Comparison of ENCODE assay signal across 19 cellular contexts in the genomic region with DNA sequence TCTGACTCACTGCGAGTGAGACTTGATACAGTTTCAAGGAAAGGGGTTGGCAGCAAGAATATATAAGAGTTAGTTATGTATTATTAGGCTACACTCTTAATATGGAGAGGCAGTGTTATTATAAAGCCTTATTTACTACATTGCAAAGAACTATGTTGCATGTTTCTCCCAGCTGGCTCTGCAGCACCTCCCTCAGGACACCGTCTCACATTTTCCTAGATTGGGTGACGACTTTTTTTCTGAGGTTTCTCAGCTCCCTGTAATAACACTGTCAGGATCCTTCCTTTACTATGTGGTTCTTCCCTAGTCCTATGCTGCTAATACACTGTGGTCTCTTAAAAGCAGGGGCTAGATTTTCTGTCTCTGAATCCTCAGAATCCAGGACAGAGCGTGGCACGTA.
DNase-seq lines count a peak whose midpoint lies in the region; ATAC-seq and TF ChIP-seq lines count a peak whose summit lies in the region.
"Had no signal": no experiment of that assay in that cellular context is flagged by ENCODE, and none has a peak within 500 bp of the region (broad histone marks: within the 10 kb centered on the region; RNA-seq: fewer than 3 reads in every experiment).

No MANE protein-coding gene starts in this region.

- no peaks in the 10 kb centered on the region for H3K27me3 Mint-ChIP-seq in endodermal cell (ENCODE audit: insufficient read depth)

- peaks cover 15% of the 10 kb centered on the region for H3K9me3 Mint-ChIP-seq in endodermal cell
- H3K9me3 Mint-ChIP-seq: activated T-cell treated with anti-CD3 and anti-CD28 coated beads, Interleukin-2, amount 50 U/mL, for 4 hours had no signal

- BruUV-seq in PC-3 (replicated peaks; lab: Mats Ljungman, UMichigan) = no TSS peak

- H3F3A ChIP-seq in PC-3 (ENCODE audit: low read length, unreplicated experiment) = no peaks in the 10 kb centered on the region

- no peak overlapping the region for H3K27ac Mint-ChIP-seq in endodermal cell
- H3K27ac Mint-ChIP-seq: type B pancreatic cell had no signal

- no peaks in the 10 kb centered on the region for H3K36me3 Mint-ChIP-seq in endodermal cell (ENCODE audit: low read depth)
- H3K36me3 Mint-ChIP-seq: type B pancreatic cell had no signal

- H3K4me3 ChIP-seq in PC-3 (ENCODE audit: low read length) = no peak overlapping the region
- no peak overlapping the region for H3K4me3 ChIP-seq in endodermal cell (ENCODE audit: low read length)
- no peak overlapping the region for H3K4me3 ChIP-seq in retinal pigment epithelial cell (ENCODE audit: low read length)
- H3K4me3 ChIP-seq: gastrocnemius medialis, left lung, SJCRH30 had no signal

- H3K9me3 ChIP-seq in PC-3 (ENCODE audit: low read length) (no peaks in the 10 kb centered on the region), endodermal cell (ENCODE audit: control insufficient read depth, low read length) (no peaks in the 10 kb centered on the region)
- H3K9me3 ChIP-seq: gastrocnemius medialis, left lung, neutrophil, SJCRH30 had no signal

- POLR2A ChIA-PET in PC-3 (lab: Charles Lee; ENCODE audit: unreplicated experiment) = no interaction called here

- no peak overlapping the region for H3K4me2 ChIP-seq in PC-3 (ENCODE audit: low read length)

- no peaks in the 10 kb centered on the region for H3K4me1 ChIP-seq in PC-3 (ENCODE audit: insufficient read depth, low read length)
- no peaks in the 10 kb centered on the region for H3K4me1 ChIP-seq in endodermal cell (ENCODE audit: control insufficient read depth, insufficient read depth, low read length)
- H3K4me1 ChIP-seq: gastrocnemius medialis, SJCRH30 had no signal

- H2AFZ ChIP-seq in PC-3 (ENCODE audit: low read length) = no peak overlapping the region

- no peaks in the 10 kb centered on the region for H3K4me1 Mint-ChIP-seq in endodermal cell

- H3K27ac ChIP-seq in PC-3 (ENCODE audit: low read length) (no peak overlapping the region), endodermal cell (ENCODE audit: low read depth, low read length) (no peak overlapping the region)
- H3K27ac ChIP-seq: gastrocnemius medialis, left lung, neutrophil, SJCRH30 had no signal

- WGBS in endodermal cell (ENCODE audit: insufficient coverage in 1 of 2, insufficient read length in 1 of 2), 2 experiments = 59 to 72% methylated on average over 2 to 5 of the region's 5 CpGs

- H3K36me3 ChIP-seq in PC-3 (ENCODE audit: low read depth, low read length) (no peaks in the 10 kb centered on the region), endodermal cell (ENCODE audit: control insufficient read depth, insufficient read depth, low read length) (no peaks in the 10 kb centered on the region)
- H3K36me3 ChIP-seq: gastrocnemius medialis, left lung, SJCRH30 had no signal

- DNase-seq in DMS53 (lab: John Stamatoyannopoulos, UW) = peak; percentile 10
- no peak for DNase-seq in DMS53 treated with DMSO at 0.1 percent for 48 hours (lab: John Stamatoyannopoulos, UW; ENCODE audit: unreplicated experiment)
- DNase-seq in PC-3 = peak; percentile 33
- DNase-seq in endodermal cell = peak; percentile 64
- no peak for DNase-seq in retinal pigment epithelial cell (ENCODE audit: low read depth)
- no peak for DNase-seq in effector CD8-positive, alpha-beta T cell (lab: John Stamatoyannopoulos, UW)
- no peak for DNase-seq in A172 (ENCODE audit: low spot score)
- no peak for DNase-seq in dedifferentiated amniotic fluid mesenchymal stem cell (ENCODE audit: extremely low spot score)
- DNase-seq: activated T-cell treated with anti-CD3 and anti-CD28 coated beads, Interleukin-2, amount 50 U/mL, for 4 hours; central memory CD4-positive, alpha-beta T cell; gastrocnemius medialis; GF-D8; left lung; NCI-H146; NCI-H526 treated with DMSO at 0.1 percent for 48 hours; SJCRH30 had no signal

- H3K79me2 ChIP-seq in PC-3 (ENCODE audit: low read length) = no peaks in the 10 kb centered on the region

- H3K27me3 ChIP-seq in PC-3 (ENCODE audit: low read length) = no peaks in the 10 kb centered on the region
- no peaks in the 10 kb centered on the region for H3K27me3 ChIP-seq in endodermal cell (ENCODE audit: control insufficient read depth, insufficient read depth, low read length, poor library complexity, severe bottlenecking)
- H3K27me3 ChIP-seq: gastrocnemius medialis, left lung, neutrophil, SJCRH30 had no signal

- intact Hi-C loops in PC-3 (cut with micrococcal nuclease) = no loop called here

- CTCF ChIA-PET in PC-3 (lab: Charles Lee) = interaction anchor here (0.5 kb wide), 1 partner anchor 923 kb away, joined by 3 read pairs; no protein-coding TSS in a partner anchor

- H3K9ac ChIP-seq in PC-3 (ENCODE audit: low read length) (no peak overlapping the region), endodermal cell (ENCODE audit: extremely low read depth, low read length, poor library complexity, severe bottlenecking) (no peak overlapping the region)

- no peaks in the 10 kb centered on the region for H4K20me1 ChIP-seq in PC-3 (ENCODE audit: low read length)

- peak; percentile 46 for ATAC-seq in PC-3
- ATAC-seq: activated CD4-positive, CD25-positive, alpha-beta regulatory T cell treated with anti-CD3 and anti-CD28 coated beads, Interleukin-2, amount 50 U/mL, for 24 hours; activated T-cell treated with anti-CD3 and anti-CD28 coated beads, Interleukin-2, amount 50 U/mL, for 4 hours; gastrocnemius medialis; left lung had no signal

- TF ChIP-seq CTCF in PC-3 (conservative IDR thresholded peaks at IDR 0.05; ENCODE audit: low read depth, low read length) (peak; percentile 58), endodermal cell (conservative IDR thresholded peaks at IDR 0.05) (peak; percentile 72), retinal pigment epithelial cell (conservative IDR thresholded peaks at IDR 0.05; ENCODE audit: low read depth, low read length) (peak; percentile 45)

- no peaks in the 10 kb centered on the region for H3K9me2 ChIP-seq in PC-3 (replicated peaks; ENCODE audit: low read length)

- no peak overlapping the region for H3K4me3 Mint-ChIP-seq in endodermal cell
- H3K4me3 Mint-ChIP-seq: activated T-cell treated with anti-CD3 and anti-CD28 coated beads, Interleukin-2, amount 50 U/mL, for 4 hours; type B pancreatic cell had no signal

Comparison
In these comparisons a context has a peak if more than half of its experiments do, and no peak if none do; other contexts are left out.
1. DNase-seq: peak in DMS53 (single experiment), PC-3 (single experiment) and endodermal cell (single experiment); none in DMS53 treated with DMSO at 0.1 percent for 48 hours (single experiment), retinal pigment epithelial cell (single experiment), effector CD8-positive, alpha-beta T cell (single experiment), A172 (single experiment) and dedifferentiated amniotic fluid mesenchymal stem cell (single experiment).
2. Peak in every context shown above with its lines, with median percentiles within 50 percentile points of each other: CTCF ChIP-seq.